Comparison of ENCODE assay signal across 20 cellular contexts in the genomic region with DNA sequence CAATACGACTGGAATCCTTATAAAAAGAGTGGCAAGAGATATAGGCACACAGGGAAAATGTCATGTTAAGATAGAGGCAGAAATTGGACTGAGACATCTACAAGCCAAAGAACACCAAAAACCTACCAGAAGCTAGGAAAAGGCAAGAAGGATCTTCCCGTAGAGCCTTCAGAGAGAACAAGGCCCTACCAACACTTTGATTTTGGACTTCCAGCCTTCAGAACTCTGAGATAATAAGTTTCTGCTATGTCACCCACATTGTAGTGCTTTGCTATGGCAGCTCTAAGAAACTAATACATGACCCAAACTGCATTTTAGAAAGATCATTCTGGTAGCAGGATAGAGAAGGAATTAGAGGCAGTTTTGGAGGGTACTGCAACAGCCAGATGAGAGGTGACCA. TPM values are rescaled to one million over a fixed set of nuclear protein-coding genes. Genes with fewer than 3 reads are reported as not detected.
"Had no signal": no experiment of that assay in that cellular context is flagged by ENCODE, and none has a peak within 500 bp of the region (broad histone marks: within the 10 kb centered on the region; RNA-seq: fewer than 3 reads in every experiment).

No MANE protein-coding gene starts in this region.

- H3K4me3 ChIP-seq: MG63 had no signal

- H3K36me3 ChIP-seq: MG63 had no signal

- H3K9me3 ChIP-seq: MG63, SK-N-SH had no signal

- ATAC-seq: Panc1, PC-3 had no signal

- H3K27ac ChIP-seq: RWPE1 had no signal

- H3K4me2 ChIP-seq: SK-N-SH had no signal

- DNase-seq: KBM-7, MG63, NCI-H1092, NCI-H1105 treated with DMSO at 0.1 percent for 48 hours, NCI-H1417 treated with DMSO at 0.1 percent for 48 hours, NCI-H146, NCI-H1694 treated with DMSO at 0.1 percent for 48 hours, NCI-H1930, NCI-H2081, NCI-H2107, NCI-H2227 treated with DMSO at 0.1 percent for 48 hours, NCI-H524, NCI-H526 treated with DMSO at 0.1 percent for 48 hours, NCI-H748 treated with DMSO at 0.1 percent for 48 hours, PC-3, SHP77, SK-N-SH had no signal

- H3K9ac ChIP-seq: SK-N-SH had no signal

- H3K27me3 ChIP-seq: MG63 had no signal

- H3K9me2 ChIP-seq: SK-N-SH had no signal

RNA-seq across cellular contexts. Expression of a gene that starts 37.6 kb away (rescaled TPM):
- total RNA-seq: PC-3, SK-MEL-5 had no signal
